ENCODE assay signal across 24 cellular contexts in the genomic region with DNA sequence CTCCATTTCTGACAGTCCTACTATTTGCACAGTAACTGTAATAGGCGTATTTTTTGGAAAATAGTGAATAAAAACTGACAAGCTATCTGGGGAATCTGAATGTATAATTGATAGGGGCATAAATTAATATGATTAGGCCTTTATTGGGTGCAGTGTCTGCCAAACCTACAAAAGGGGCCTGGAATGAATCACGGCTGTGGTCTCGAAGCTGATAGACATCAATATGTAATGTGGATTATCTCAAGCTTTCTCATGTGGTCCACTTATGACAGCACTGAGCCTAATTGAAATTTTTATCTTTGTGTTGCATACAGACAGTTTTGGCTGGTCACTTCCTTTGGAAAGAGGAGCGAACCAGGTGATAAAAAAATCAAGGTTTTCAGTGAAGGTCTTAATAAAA.
"Had no signal": no experiment of that assay in that cellular context is flagged by ENCODE, and none has a peak within 500 bp of the region (broad histone marks: within the 10 kb centered on the region; RNA-seq: fewer than 3 reads in every experiment).

No MANE protein-coding gene starts in this region.

- H3K27ac ChIP-seq: colonic mucosa, coronary artery, dorsolateral prefrontal cortex, epithelial cell of prostate, esophagus muscularis mucosa, esophagus squamous epithelium, foreskin keratinocyte, gastrocnemius medialis, gastroesophageal sphincter, heart left ventricle, heart right ventricle had no signal

- H3K36me3 ChIP-seq: colonic mucosa, esophagus muscularis mucosa, esophagus squamous epithelium, gastrocnemius medialis, gastroesophageal sphincter, heart left ventricle, heart right ventricle had no signal

- H3K4me3 ChIP-seq: colonic mucosa, coronary artery, dorsolateral prefrontal cortex, esophagus muscularis mucosa, esophagus squamous epithelium, gastrocnemius medialis, gastroesophageal sphincter, heart left ventricle, heart right ventricle had no signal

- H3K4me1 ChIP-seq: colonic mucosa, esophagus squamous epithelium, foreskin keratinocyte, gastrocnemius medialis had no signal

- H3K27me3 ChIP-seq: colonic mucosa, esophagus muscularis mucosa, foreskin keratinocyte, gastrocnemius medialis, gastroesophageal sphincter, heart left ventricle, heart right ventricle had no signal

- ATAC-seq: effector memory CD8-positive, alpha-beta T cell; esophagus mucosa; foreskin keratinocyte; gastrocnemius medialis; gastroesophageal sphincter; heart left ventricle; heart right ventricle had no signal

- DNase-seq: colonic mucosa; cortex of kidney; dermis blood vessel endothelial cell; dorsolateral prefrontal cortex; effector CD4-positive, alpha-beta T cell; effector CD8-positive, alpha-beta T cell; effector memory CD4-positive, alpha-beta T cell; effector memory CD8-positive, alpha-beta T cell; endodermal cell; erythroblast; esophagus squamous epithelium; foreskin fibroblast; foreskin keratinocyte; foreskin melanocyte; gastrocnemius medialis; glutamatergic neuron; head of caudate nucleus; heart left ventricle; heart right ventricle had no signal

- H3K9me3 ChIP-seq: colonic mucosa, esophagus muscularis mucosa, esophagus squamous epithelium, gastrocnemius medialis, gastroesophageal sphincter, heart left ventricle, heart right ventricle had no signal
